ENCODE assay signal across 21 cellular contexts in genomic region chr1:161740871-161741270, GRCh38. TPM values are rescaled to one million over a fixed set of nuclear protein-coding genes. Genes with fewer than 3 reads are reported as not detected.
DNase-seq lines count a peak whose midpoint lies in the region; ATAC-seq and TF ChIP-seq lines count a peak whose summit lies in the region.
"Had no signal": no experiment of that assay in that cellular context is flagged by ENCODE, and none has a peak within 500 bp of the region (broad histone marks: within the 10 kb centered on the region; RNA-seq: fewer than 3 reads in every experiment).

No MANE protein-coding gene starts in this region.

- no peaks in the 10 kb centered on the region for H3K36me3 Mint-ChIP-seq in T-helper 17 cell (ENCODE audit: low read depth)

- peak overlapping the region; percentile 65 for H3K27ac Mint-ChIP-seq in T-helper 17 cell
- H3K27ac Mint-ChIP-seq: activated CD8-positive, alpha-beta T cell treated with anti-CD3 and anti-CD28 coated beads for 36 hours had no signal

- DNase-seq in SIG-M5 treated with dmso at 0.1 percent for 504 hours (lab: John Stamatoyannopoulos, UW; ENCODE audit: unreplicated experiment) (peak; percentile 60), SIG-M5 (lab: John Stamatoyannopoulos, UW) (no peak), T-helper 17 cell (no peak), GM20000 (ENCODE audit: low spot score) (no peak), NCI-H1436 treated with DMSO at 0.1 percent for 48 hours (lab: John Stamatoyannopoulos, UW) (no peak)
- DNase-seq: 8988T; activated effector memory CD4-positive, alpha-beta T cell treated with anti-CD3 and anti-CD28 coated beads, Interleukin-2, amount 50 U/mL, for 16 hours; activated T-cell treated with anti-CD3 and anti-CD28 coated beads for 4 hours; esophagus squamous epithelium; gastrocnemius medialis; occipital lobe; stimulated activated naive CD8-positive, alpha-beta T cell treated with anti-CD3 and anti-CD28 coated beads, Interleukin-15, Interleukin-2, amounts not matched to agents 100 U/mL and 50 U/mL, for 24 hours had no signal

- H3K9me3 ChIP-seq in T-helper 17 cell (ENCODE audit: control insufficient read depth, low read length, poor library complexity, severe bottlenecking): no peaks in the 10 kb centered on the region
- H3K9me3 ChIP-seq: BE2C, esophagus squamous epithelium, gastrocnemius medialis, HAP-1, SK-N-SH, thyroid gland had no signal

- H3K4me3 Mint-ChIP-seq in T-helper 17 cell: no peak overlapping the region
- H3K4me3 Mint-ChIP-seq: activated CD8-positive, alpha-beta T cell treated with anti-CD3 and anti-CD28 coated beads for 36 hours had no signal

- TF ChIP-seq CTCF in GM20000 (IDR thresholded peaks at IDR 0.05; ENCODE audit: extremely low read depth, missing control alignments): no peak

- peaks cover 25% of the 10 kb centered on the region for H3K4me1 Mint-ChIP-seq in T-helper 17 cell

- ATAC-seq in T-helper 17 cell (no peak), GM21515 (IDR thresholded peaks at IDR 0.05; ENCODE audit: unreplicated experiment) (no peak), HG03565 (IDR thresholded peaks at IDR 0.05; ENCODE audit: unreplicated experiment) (no peak)
- ATAC-seq: stimulated activated naive CD8-positive, alpha-beta T cell treated with anti-CD3 and anti-CD28 coated beads, Interleukin-15, Interleukin-2, amounts not matched to agents 100 U/mL and 50 U/mL, for 24 hours had no signal

- no peaks in the 10 kb centered on the region for H3K27me3 ChIP-seq in layer of hippocampus (ENCODE audit: control insufficient read depth, insufficient read depth, low read length)
- H3K27me3 ChIP-seq: gastrocnemius medialis, thyroid gland had no signal

- peak overlapping the region; percentile 46 for H3K27ac ChIP-seq in layer of hippocampus (ENCODE audit: low read depth, low read length)
- H3K27ac ChIP-seq: gastrocnemius medialis, thyroid gland had no signal

- peaks cover 18% of the 10 kb centered on the region for H3K27me3 Mint-ChIP-seq in T-helper 17 cell

RNA-seq across cellular contexts. Expression of gene DUSP12, which starts 8.7 kb away (rescaled TPM):
- 10 to 100 TPM; 17.2 to 24.8 TPM for total RNA-seq in T-helper 17 cell

RNA-seq across cellular contexts. Expression of gene FCRLB, which starts 19.5 kb away (rescaled TPM):
- total RNA-seq in T-helper 17 cell: under 1 TPM; 0.16 to 0.60 TPM
- total RNA-seq: gastrocnemius medialis had no signal

RNA-seq across cellular contexts. Expression of gene ATF6, which starts 25.2 kb away (rescaled TPM):
- total RNA-seq in T-helper 17 cell: 10 to 100 TPM; 17.0 to 18.6 TPM

RNA-seq across cellular contexts. Expression of gene FCRLA, which starts 33.8 kb away (rescaled TPM):
- 1 to 10 TPM in 1 of 2 donors, not detected in 1; 3.5 TPM for total RNA-seq in T-helper 17 cell
- total RNA-seq: activated CD8-positive, alpha-beta T cell treated with anti-CD3 and anti-CD28 coated beads for 36 hours; Calu3; gastrocnemius medialis; occipital lobe; thyroid gland had no signal
